In the genomic region with DNA sequence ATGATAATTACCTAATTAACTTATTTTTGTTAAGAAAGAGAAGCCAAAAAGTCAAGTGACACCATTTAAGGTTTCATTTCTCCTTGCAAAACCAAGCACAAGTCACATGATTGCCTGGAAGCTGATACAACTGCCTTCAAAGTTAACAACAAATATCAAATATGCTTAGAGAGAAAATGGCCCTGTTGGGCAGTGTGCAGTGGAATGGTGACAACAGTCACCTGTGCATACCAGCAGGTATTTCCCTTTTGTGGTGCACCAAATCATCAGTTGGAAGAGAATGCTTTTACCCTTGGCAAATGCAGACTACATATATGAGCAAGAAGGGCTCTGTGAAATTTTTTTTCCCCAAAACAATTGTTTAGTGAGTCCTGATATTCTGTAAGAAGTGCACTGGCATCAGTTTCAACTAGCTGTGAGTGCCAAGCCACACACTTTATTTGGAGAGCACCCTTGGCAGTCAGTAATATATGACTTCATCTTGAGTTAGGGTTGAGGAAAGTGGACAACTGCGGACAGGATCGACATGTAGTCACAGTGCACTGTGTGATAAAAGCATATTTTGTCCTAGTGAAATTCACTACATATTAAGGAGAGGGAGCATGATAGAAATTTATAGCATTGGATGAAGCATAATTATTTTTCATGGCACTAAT, we compare ENCODE assay signal across 17 cellular contexts.
DNase-seq lines count a peak whose midpoint lies in the region; ATAC-seq, FAIRE-seq and TF ChIP-seq lines count a peak whose summit lies in the region.
"Had no signal": no experiment of that assay in that cellular context is flagged by ENCODE, and none has a peak within 500 bp of the region (broad histone marks: within the 10 kb centered on the region; RNA-seq: fewer than 3 reads in every experiment).

No MANE protein-coding gene starts in this region.

- TF ChIP-seq POLR2A in GM12892 (IDR thresholded peaks at IDR 0.05; ENCODE audit: low read depth, low read length): no peak

- DNase-seq in AG08396 (ENCODE audit: low spot score): peak; percentile 11
- DNase-seq in MG63: peak; percentile 74
- DNase-seq in left lobe of liver (ENCODE audit: low spot score): no peak
- no peak for DNase-seq in GM12892 (ENCODE audit: insufficient read length)
- no peak for DNase-seq in hippocampal formation (lab: John Stamatoyannopoulos, UW)
- DNase-seq: activated CD4-positive, CD25-positive, alpha-beta regulatory T cell; activated CD8-positive, alpha-beta memory T cell treated with anti-CD3 and anti-CD28 coated beads, Interleukin-2, amount 10 ng/mL, durations not matched to agents 7 days and 5 days; activated gamma-delta T cell treated with Interleukin-2 at 50 U/mL for 16 hours; COR-L47; NCI-H1092 treated with DMSO at 0.1 percent for 48 hours; Peyer's patch; retina; T-helper 1 cell had no signal

- H3K9me3 ChIP-seq in MG63: no peaks in the 10 kb centered on the region
- H3K9me3 ChIP-seq: Peyer's patch had no signal

- no peak overlapping the region for H3K4me3 ChIP-seq in MG63
- H3K4me3 ChIP-seq: lung, Peyer's patch had no signal

- H3K27me3 ChIP-seq in MG63 (no peaks in the 10 kb centered on the region), layer of hippocampus (ENCODE audit: control insufficient read depth, insufficient read depth, low read length) (no peaks in the 10 kb centered on the region)
- H3K27me3 ChIP-seq: Peyer's patch had no signal

- no peaks in the 10 kb centered on the region for H3K36me3 ChIP-seq in MG63
- H3K36me3 ChIP-seq: Peyer's patch had no signal

- ATAC-seq in SK-N-SH treated with all-trans-retinoic acid at 6 μM for 48 hours (peak; percentile 40), left lobe of liver (no peak), HG03025 (IDR thresholded peaks at IDR 0.05; ENCODE audit: low FRiP score, unreplicated experiment) (no peak)
- ATAC-seq: activated CD8-positive, alpha-beta memory T cell treated with anti-CD3 and anti-CD28 coated beads, Interleukin-2, amount 10 ng/mL, durations not matched to agents 7 days and 5 days had no signal

- peak overlapping the region; percentile 33 for H3K27ac ChIP-seq in layer of hippocampus (ENCODE audit: low read depth, low read length)
- H3K27ac ChIP-seq: Peyer's patch had no signal

- no peak for FAIRE-seq in GM12892 (lab: Jason Lieb, UNC)

TF ChIP-seq in SK-N-SH treated with all-trans-retinoic acid at 6 μM for 48 hours, 23 proteins besides CTCF, POLR2A, EP300 and RAD21:
- TF ChIP-seq TCF4 (CRISPR knock-in tag; IDR thresholded peaks at IDR 0.05; ENCODE audit: borderline replicate concordance): no peak
- TF ChIP-seq, protein P1, sequence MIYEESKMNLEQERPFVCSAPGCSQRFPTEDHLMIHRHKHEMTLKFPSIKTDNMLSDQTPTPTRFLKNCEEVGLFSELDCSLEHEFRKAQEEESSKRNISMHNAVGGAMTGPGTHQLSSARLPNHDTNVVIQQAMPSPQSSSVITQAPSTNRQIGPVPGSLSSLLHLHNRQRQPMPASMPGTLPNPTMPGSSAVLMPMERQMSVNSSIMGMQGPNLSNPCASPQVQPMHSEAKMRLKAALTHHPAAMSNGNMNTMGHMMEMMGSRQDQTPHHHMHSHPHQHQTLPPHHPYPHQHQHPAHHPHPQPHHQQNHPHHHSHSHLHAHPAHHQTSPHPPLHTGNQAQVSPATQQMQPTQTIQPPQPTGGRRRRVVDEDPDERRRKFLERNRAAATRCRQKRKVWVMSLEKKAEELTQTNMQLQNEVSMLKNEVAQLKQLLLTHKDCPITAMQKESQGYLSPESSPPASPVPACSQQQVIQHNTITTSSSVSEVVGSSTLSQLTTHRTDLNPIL (CRISPR knock-in tag; IDR thresholded peaks at IDR 0.05; ENCODE audit: low read depth): no peak
- TF ChIP-seq, protein P2, sequence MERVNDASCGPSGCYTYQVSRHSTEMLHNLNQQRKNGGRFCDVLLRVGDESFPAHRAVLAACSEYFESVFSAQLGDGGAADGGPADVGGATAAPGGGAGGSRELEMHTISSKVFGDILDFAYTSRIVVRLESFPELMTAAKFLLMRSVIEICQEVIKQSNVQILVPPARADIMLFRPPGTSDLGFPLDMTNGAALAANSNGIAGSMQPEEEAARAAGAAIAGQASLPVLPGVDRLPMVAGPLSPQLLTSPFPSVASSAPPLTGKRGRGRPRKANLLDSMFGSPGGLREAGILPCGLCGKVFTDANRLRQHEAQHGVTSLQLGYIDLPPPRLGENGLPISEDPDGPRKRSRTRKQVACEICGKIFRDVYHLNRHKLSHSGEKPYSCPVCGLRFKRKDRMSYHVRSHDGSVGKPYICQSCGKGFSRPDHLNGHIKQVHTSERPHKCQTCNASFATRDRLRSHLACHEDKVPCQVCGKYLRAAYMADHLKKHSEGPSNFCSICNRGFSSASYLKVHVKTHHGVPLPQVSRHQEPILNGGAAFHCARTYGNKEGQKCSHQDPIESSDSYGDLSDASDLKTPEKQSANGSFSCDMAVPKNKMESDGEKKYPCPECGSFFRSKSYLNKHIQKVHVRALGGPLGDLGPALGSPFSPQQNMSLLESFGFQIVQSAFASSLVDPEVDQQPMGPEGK (CRISPR knock-in tag; IDR thresholded peaks at IDR 0.05; ENCODE audit: borderline replicate concordance): no peak
- TF ChIP-seq, protein P3, sequence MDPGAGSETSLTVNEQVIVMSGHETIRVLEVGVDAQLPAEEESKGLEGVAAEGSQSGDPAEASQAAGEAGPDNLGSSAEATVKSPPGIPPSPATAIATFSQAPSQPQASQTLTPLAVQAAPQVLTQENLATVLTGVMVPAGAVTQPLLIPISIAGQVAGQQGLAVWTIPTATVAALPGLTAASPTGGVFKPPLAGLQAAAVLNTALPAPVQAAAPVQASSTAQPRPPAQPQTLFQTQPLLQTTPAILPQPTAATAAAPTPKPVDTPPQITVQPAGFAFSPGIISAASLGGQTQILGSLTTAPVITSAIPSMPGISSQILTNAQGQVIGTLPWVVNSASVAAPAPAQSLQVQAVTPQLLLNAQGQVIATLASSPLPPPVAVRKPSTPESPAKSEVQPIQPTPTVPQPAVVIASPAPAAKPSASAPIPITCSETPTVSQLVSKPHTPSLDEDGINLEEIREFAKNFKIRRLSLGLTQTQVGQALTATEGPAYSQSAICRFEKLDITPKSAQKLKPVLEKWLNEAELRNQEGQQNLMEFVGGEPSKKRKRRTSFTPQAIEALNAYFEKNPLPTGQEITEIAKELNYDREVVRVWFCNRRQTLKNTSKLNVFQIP (CRISPR knock-in tag; IDR thresholded peaks at IDR 0.05; ENCODE audit: borderline replicate concordance, low read depth): no peak
- no peak for TF ChIP-seq ARNTL (CRISPR knock-in tag; IDR thresholded peaks at IDR 0.05; ENCODE audit: borderline replicate concordance, low read depth)
- TF ChIP-seq ESRRG (CRISPR knock-in tag; IDR thresholded peaks at IDR 0.05): no peak
- TF ChIP-seq, protein P4, sequence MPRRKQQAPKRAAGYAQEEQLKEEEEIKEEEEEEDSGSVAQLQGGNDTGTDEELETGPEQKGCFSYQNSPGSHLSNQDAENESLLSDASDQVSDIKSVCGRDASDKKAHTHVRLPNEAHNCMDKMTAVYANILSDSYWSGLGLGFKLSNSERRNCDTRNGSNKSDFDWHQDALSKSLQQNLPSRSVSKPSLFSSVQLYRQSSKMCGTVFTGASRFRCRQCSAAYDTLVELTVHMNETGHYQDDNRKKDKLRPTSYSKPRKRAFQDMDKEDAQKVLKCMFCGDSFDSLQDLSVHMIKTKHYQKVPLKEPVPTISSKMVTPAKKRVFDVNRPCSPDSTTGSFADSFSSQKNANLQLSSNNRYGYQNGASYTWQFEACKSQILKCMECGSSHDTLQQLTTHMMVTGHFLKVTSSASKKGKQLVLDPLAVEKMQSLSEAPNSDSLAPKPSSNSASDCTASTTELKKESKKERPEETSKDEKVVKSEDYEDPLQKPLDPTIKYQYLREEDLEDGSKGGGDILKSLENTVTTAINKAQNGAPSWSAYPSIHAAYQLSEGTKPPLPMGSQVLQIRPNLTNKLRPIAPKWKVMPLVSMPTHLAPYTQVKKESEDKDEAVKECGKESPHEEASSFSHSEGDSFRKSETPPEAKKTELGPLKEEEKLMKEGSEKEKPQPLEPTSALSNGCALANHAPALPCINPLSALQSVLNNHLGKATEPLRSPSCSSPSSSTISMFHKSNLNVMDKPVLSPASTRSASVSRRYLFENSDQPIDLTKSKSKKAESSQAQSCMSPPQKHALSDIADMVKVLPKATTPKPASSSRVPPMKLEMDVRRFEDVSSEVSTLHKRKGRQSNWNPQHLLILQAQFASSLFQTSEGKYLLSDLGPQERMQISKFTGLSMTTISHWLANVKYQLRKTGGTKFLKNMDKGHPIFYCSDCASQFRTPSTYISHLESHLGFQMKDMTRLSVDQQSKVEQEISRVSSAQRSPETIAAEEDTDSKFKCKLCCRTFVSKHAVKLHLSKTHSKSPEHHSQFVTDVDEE (CRISPR knock-in tag; IDR thresholded peaks at IDR 0.05): no peak
- TF ChIP-seq TOX (CRISPR knock-in tag; IDR thresholded peaks at IDR 0.05; ENCODE audit: borderline replicate concordance): no peak
- TF ChIP-seq ZFP3 (CRISPR knock-in tag; IDR thresholded peaks at IDR 0.05): no peak
- TF ChIP-seq GLIS3 (CRISPR knock-in tag; IDR thresholded peaks at IDR 0.05): no peak
- no peak for TF ChIP-seq ZNF8 (CRISPR knock-in tag; IDR thresholded peaks at IDR 0.05)
- no peak for TF ChIP-seq PPARA (CRISPR knock-in tag; IDR thresholded peaks at IDR 0.05; ENCODE audit: borderline replicate concordance)
- TF ChIP-seq ZNF565 (CRISPR knock-in tag; conservative IDR thresholded peaks at IDR 0.05; ENCODE audit: low read depth): no peak
- TF ChIP-seq ZNF70 (CRISPR knock-in tag; IDR thresholded peaks at IDR 0.05): no peak

Comparison
In these comparisons a context has a peak if more than half of its experiments do, and no peak if none do; other contexts are left out.
1. DNase-seq: peak in AG08396 (single experiment) and MG63 (single experiment); none in left lobe of liver (single experiment), GM12892 (single experiment) and hippocampal formation (0 of 2).